ENCODE assay signal across 23 cellular contexts in the genomic region with DNA sequence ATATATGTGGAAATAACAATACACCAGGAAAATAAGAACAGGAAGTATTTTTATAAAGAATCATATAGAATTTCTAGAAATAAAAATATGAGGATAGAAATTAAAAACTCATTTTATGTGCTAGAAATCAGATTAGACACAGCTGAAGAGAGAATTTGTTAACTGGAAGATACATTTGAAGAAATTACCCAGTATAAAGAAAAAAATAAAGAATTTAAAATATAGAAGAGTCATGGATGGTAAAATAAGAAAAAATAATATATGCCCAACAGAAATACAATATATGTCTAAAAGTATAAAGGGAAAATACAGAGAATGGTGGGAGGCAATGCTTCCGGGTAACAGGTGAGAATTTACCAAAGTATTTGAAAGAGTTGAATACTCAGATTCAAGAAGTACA.
"Had no signal": no experiment of that assay in that cellular context is flagged by ENCODE, and none has a peak within 500 bp of the region (broad histone marks: within the 10 kb centered on the region; RNA-seq: fewer than 3 reads in every experiment).

No MANE protein-coding gene starts in this region.

- FAIRE-seq: RCC 7860 had no signal

- H3K27ac ChIP-seq: SJSA1, SK-N-MC had no signal

- H3K36me3 ChIP-seq: MG63, SJSA1 had no signal

- H3K4me3 ChIP-seq: MG63, SJSA1, SK-N-MC had no signal

- H3K4me1 ChIP-seq: SJSA1 had no signal

- H3K27me3 ChIP-seq: MG63, SJSA1 had no signal

- DNase-seq: KBM-7, MG63, NCI-H1092, NCI-H1105 treated with DMSO at 0.1 percent for 48 hours, NCI-H1417 treated with DMSO at 0.1 percent for 48 hours, NCI-H146, NCI-H1694 treated with DMSO at 0.1 percent for 48 hours, NCI-H1930, NCI-H2081 treated with DMSO at 0.1 percent for 48 hours, NCI-H2171 treated with DMSO at 0.1 percent for 48 hours, NCI-H226, NCI-H446, NCI-H510A, NCI-H524 treated with DMSO at 0.1 percent for 48 hours, NCI-H69, NCI-H774, Right ventricle myocardium superior, RPMI8226, SIG-M5, T-helper 2 cell had no signal
